1 cellular context compared by ENCODE assay signal in the genomic region with DNA sequence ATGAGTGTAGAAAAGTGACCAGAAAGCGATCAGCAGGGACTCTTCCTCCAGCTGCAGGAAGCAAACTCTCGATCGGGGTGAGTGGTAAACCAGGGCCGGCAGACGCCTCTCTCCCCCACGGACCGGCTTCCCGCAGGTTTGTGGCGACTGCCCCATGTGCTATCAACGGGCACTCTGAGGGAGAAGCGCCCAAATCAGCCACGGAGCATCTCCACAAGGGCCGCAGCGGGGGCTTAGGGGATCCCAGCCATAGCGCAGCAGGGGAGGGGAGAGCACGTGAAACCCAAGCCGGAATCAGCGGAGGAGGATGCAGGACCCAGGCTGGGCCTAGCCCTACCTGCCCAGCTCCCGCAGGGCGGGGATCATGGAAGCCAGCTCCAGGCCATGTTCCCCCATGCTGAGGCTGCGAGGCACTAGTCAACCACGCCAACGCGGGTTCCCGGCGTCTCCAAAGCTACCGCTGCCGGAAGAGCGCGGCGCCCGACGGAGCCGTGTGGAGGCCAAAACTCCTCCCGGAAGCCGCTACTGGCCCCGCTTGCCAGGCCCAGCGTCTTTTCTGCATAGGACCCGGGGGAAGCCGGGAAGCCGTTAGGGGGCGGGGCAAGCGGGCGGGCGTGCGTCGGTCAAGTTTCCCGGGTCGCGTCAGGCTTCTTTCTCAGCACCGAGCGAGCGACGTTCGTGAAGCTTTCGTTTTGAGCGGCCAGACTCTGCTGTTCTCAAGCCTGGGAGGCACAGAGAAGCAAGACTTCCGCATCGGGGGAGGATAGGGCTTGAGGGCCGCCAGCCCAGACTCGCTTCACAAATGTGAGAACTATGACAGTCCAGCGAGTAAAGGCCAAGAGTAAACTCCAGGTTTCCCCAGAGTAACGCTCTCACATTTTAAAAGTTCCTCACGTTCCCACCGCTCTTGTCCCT.
TF ChIP-seq lines count a peak whose summit lies in the region.

TSS of gene ATR (minus strand) at position 425 of the 915 bp plus-strand sequence. CDS start at position 396, 29 bp downstream.

TF ChIP-seq in HepG2, 621 proteins besides CTCF, POLR2A, EP300 and RAD21 (continued from another document and continues in another):
- TF ChIP-seq, protein P1, sequence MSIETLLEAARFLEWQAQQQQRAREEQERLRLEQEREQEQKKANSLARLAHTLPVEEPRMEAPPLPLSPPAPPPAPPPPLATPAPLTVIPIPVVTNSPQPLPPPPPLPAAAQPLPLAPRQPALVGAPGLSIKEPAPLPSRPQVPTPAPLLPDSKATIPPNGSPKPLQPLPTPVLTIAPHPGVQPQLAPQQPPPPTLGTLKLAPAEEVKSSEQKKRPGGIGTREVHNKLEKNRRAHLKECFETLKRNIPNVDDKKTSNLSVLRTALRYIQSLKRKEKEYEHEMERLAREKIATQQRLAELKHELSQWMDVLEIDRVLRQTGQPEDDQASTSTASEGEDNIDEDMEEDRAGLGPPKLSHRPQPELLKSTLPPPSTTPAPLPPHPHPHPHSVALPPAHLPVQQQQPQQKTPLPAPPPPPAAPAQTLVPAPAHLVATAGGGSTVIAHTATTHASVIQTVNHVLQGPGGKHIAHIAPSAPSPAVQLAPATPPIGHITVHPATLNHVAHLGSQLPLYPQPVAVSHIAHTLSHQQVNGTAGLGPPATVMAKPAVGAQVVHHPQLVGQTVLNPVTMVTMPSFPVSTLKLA (IDR thresholded peaks at IDR 0.05) = peak; percentile 39; the same call in 1 of the 2 replicates
- TF ChIP-seq ZNF570 (CRISPR knock-in tag; IDR thresholded peaks at IDR 0.05; ENCODE audit: borderline replicate concordance) = no peak
- TF ChIP-seq KDM6A (CRISPR knock-in tag; IDR thresholded peaks at IDR 0.05; ENCODE audit: low read depth) = no peak
- TF ChIP-seq ZBTB40 (IDR thresholded peaks at IDR 0.05) = no peak
- TF ChIP-seq ZBTB40 (CRISPR knock-in tag; IDR thresholded peaks at IDR 0.05) = peak; percentile 91; the same call in 1 of the 2 replicates
- no peak for TF ChIP-seq ZNF251 (CRISPR knock-in tag; IDR thresholded peaks at IDR 0.05)
- peak; percentile 25; the same call in 1 of the 2 replicates for TF ChIP-seq JUND (CRISPR knock-in tag; IDR thresholded peaks at IDR 0.05)
- TF ChIP-seq SIN3A (IDR thresholded peaks at IDR 0.05; ENCODE audit: borderline replicate concordance, low read depth, low read length) = peak; percentile 99
- TF ChIP-seq ZNF687 (CRISPR knock-in tag; IDR thresholded peaks at IDR 0.05) = peak; percentile 99
- peak; percentile 81; the same call in 1 of the 2 replicates for TF ChIP-seq SNAPC5 (CRISPR knock-in tag; IDR thresholded peaks at IDR 0.05; ENCODE audit: borderline replicate concordance)
- TF ChIP-seq, protein P2, sequence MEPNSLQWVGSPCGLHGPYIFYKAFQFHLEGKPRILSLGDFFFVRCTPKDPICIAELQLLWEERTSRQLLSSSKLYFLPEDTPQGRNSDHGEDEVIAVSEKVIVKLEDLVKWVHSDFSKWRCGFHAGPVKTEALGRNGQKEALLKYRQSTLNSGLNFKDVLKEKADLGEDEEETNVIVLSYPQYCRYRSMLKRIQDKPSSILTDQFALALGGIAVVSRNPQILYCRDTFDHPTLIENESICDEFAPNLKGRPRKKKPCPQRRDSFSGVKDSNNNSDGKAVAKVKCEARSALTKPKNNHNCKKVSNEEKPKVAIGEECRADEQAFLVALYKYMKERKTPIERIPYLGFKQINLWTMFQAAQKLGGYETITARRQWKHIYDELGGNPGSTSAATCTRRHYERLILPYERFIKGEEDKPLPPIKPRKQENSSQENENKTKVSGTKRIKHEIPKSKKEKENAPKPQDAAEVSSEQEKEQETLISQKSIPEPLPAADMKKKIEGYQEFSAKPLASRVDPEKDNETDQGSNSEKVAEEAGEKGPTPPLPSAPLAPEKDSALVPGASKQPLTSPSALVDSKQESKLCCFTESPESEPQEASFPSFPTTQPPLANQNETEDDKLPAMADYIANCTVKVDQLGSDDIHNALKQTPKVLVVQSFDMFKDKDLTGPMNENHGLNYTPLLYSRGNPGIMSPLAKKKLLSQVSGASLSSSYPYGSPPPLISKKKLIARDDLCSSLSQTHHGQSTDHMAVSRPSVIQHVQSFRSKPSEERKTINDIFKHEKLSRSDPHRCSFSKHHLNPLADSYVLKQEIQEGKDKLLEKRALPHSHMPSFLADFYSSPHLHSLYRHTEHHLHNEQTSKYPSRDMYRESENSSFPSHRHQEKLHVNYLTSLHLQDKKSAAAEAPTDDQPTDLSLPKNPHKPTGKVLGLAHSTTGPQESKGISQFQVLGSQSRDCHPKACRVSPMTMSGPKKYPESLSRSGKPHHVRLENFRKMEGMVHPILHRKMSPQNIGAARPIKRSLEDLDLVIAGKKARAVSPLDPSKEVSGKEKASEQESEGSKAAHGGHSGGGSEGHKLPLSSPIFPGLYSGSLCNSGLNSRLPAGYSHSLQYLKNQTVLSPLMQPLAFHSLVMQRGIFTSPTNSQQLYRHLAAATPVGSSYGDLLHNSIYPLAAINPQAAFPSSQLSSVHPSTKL (CRISPR knock-in tag; IDR thresholded peaks at IDR 0.05) = peak; percentile 88
- TF ChIP-seq ARID3A (IDR thresholded peaks at IDR 0.05; ENCODE audit: low read depth, low read length) = no peak
- TF ChIP-seq ZNF33A (CRISPR knock-in tag; IDR thresholded peaks at IDR 0.05; ENCODE audit: borderline replicate concordance) = no peak
- TF ChIP-seq, protein P3, sequence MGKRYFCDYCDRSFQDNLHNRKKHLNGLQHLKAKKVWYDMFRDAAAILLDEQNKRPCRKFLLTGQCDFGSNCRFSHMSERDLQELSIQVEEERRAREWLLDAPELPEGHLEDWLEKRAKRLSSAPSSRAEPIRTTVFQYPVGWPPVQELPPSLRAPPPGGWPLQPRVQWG (CRISPR knock-in tag; IDR thresholded peaks at IDR 0.05; ENCODE audit: borderline replicate concordance, low read depth) = no peak
- TF ChIP-seq ZNF557 (CRISPR knock-in tag; IDR thresholded peaks at IDR 0.05) = 0 out of 2 replicates have a peak, but pooled peaks have one; percentile 32
- peak; percentile 88; the same call in 1 of the 2 replicates for TF ChIP-seq ZNF761 (CRISPR knock-in tag; conservative IDR thresholded peaks at IDR 0.05)
- peak; percentile 76 for TF ChIP-seq FOXA3 (CRISPR knock-in tag; IDR thresholded peaks at IDR 0.05)
- peak; percentile 33; the same call in 1 of the 2 replicates for TF ChIP-seq KLF11 (CRISPR knock-in tag; IDR thresholded peaks at IDR 0.05)
- peak; percentile 84; the same call in 1 of the 2 replicates for TF ChIP-seq ZBTB34 (CRISPR knock-in tag; IDR thresholded peaks at IDR 0.05)
- no peak for TF ChIP-seq GTF2F1 (IDR thresholded peaks at IDR 0.05; ENCODE audit: low read length)
- peak; percentile 99 for TF ChIP-seq ZNF547 (CRISPR knock-in tag; IDR thresholded peaks at IDR 0.05)
- peak; percentile 20; the same call in 1 of the 2 replicates for TF ChIP-seq HMG20A (CRISPR knock-in tag; IDR thresholded peaks at IDR 0.05; ENCODE audit: borderline replicate concordance)
- 0 out of 2 replicates have a peak, but pooled peaks have one; percentile 59 for TF ChIP-seq SRY (CRISPR knock-in tag; IDR thresholded peaks at IDR 0.05)
